Comparison of ENCODE assay signal across 17 cellular contexts in genomic region chr14:54117924-54118323, GRCh38.
A peak's percentile ranks its signal among the peaks of the same experiment; 100 is the strongest.
DNase-seq lines count a peak whose midpoint lies in the region; ATAC-seq, FAIRE-seq and TF ChIP-seq lines count a peak whose summit lies in the region.
"Had no signal": no experiment of that assay in that cellular context is flagged by ENCODE, and none has a peak within 500 bp of the region (broad histone marks: within the 10 kb centered on the region; RNA-seq: fewer than 3 reads in every experiment).

No MANE protein-coding gene starts in this region.

- peak overlapping the region; percentile 33 for H3K27ac Mint-ChIP-seq in endodermal cell
- H3K27ac Mint-ChIP-seq: CD4-positive, alpha-beta memory T cell had no signal

- intact Hi-C loops in HCT116 (cut with micrococcal nuclease) (no loop called here), PC-3 (cut with micrococcal nuclease) (no loop called here)

- BruUV-seq in HCT116 (replicated peaks; lab: Mats Ljungman, UMichigan) (no TSS peak), PC-3 (replicated peaks; lab: Mats Ljungman, UMichigan) (no TSS peak)

- peak; percentile 71 for FAIRE-seq in urothelium cell line (lab: Jason Lieb, UNC)
- FAIRE-seq: GM12878, GM19239 had no signal

- H2AFZ ChIP-seq in HCT116 (ENCODE audit: low read depth, low read length, poor library complexity, severe bottlenecking), result no peak overlapping the region
- peak overlapping the region; percentile 2; the same call in 1 of the 2 replicates for H2AFZ ChIP-seq in PC-3 (ENCODE audit: low read length)

- TF ChIP-seq RAD21 in HCT116 (IDR thresholded peaks at IDR 0.05; ENCODE audit: low read depth), result no peak

- peaks cover 10% of the 10 kb centered on the region for H3F3A ChIP-seq in PC-3 (ENCODE audit: low read length, unreplicated experiment)

- H3K4me2 ChIP-seq in HCT116 (ENCODE audit: low read length), result no peak overlapping the region
- H3K4me2 ChIP-seq in PC-3 (ENCODE audit: low read length), result no peak overlapping the region

- H3K4me3 ChIP-seq in HCT116 (replicated peaks in 1 of 2; ENCODE audit: low read depth in 1 of 2, low read length in 2 of 2) (no peak overlapping the region), PC-3 (ENCODE audit: low read length) (no peak overlapping the region), endodermal cell (ENCODE audit: low read length) (no peak overlapping the region), H7 (ENCODE audit: insufficient read depth, low read depth, low read length) (no peak overlapping the region)
- H3K4me3 ChIP-seq: GM12878, GM23248, HAP-1 had no signal

- H3K4me1 ChIP-seq in HCT116 (ENCODE audit: control insufficient read depth in 1 of 2, insufficient read depth in 2 of 2, low read length in 2 of 2), result peaks cover 3 to 19% of the 10 kb centered on the region in 2 experiments; a peak in 2 of 4 replicates
- H3K4me1 ChIP-seq in PC-3 (ENCODE audit: insufficient read depth, low read length), result peaks cover 49% of the 10 kb centered on the region
- H3K4me1 ChIP-seq in endodermal cell (ENCODE audit: control insufficient read depth, insufficient read depth, low read length), result peaks cover 4% of the 10 kb centered on the region
- H3K4me1 ChIP-seq: Caco-2, HAP-1 had no signal

- DNase-seq in HCT116 (ENCODE audit: low read depth, low spot score) (no peak), PC-3 (no peak), endodermal cell (no peak), urothelium cell line (ENCODE audit: low spot score) (no peak), H7 (no peak), DMS 273 (lab: John Stamatoyannopoulos, UW; ENCODE audit: unreplicated experiment) (no peak)
- DNase-seq: Caco-2; CD4-positive, alpha-beta memory T cell; DMS 273 treated with DMSO at 0.1 percent for 48 hours; DMS79; EL; GDM1; GM23248 had no signal

- ATAC-seq in HCT116, result no peak
- ATAC-seq in PC-3, result no peak
- ATAC-seq in HG02678 (IDR thresholded peaks at IDR 0.05; ENCODE audit: unreplicated experiment), result no peak
- ATAC-seq: GM12878 had no signal

- H3K36me3 ChIP-seq in HCT116 (ENCODE audit: control insufficient read depth in 1 of 2, insufficient read depth in 2 of 2, low read length in 2 of 2) (no peaks in the 10 kb centered on the region), PC-3 (ENCODE audit: low read depth, low read length) (no peaks in the 10 kb centered on the region), endodermal cell (ENCODE audit: control insufficient read depth, insufficient read depth, low read length) (no peaks in the 10 kb centered on the region), H7 (replicated peaks; ENCODE audit: control insufficient read depth, insufficient read depth, low read length) (no peaks in the 10 kb centered on the region)
- H3K36me3 ChIP-seq: HAP-1 had no signal

- H3K4me3 Mint-ChIP-seq in endodermal cell, result no peak overlapping the region
- H3K4me3 Mint-ChIP-seq: CD4-positive, alpha-beta memory T cell had no signal

- POLR2A ChIA-PET in HCT116 (lab: Charles Lee), result no interaction called here
- POLR2A ChIA-PET in PC-3 (lab: Charles Lee; ENCODE audit: unreplicated experiment), result interaction anchor here (0.5 kb wide), 1 partner anchor 51 kb away, joined by 5 read pairs; no protein-coding TSS in a partner anchor

- H3K9me3 Mint-ChIP-seq in endodermal cell, result peaks cover 3% of the 10 kb centered on the region

- no peaks in the 10 kb centered on the region for H3K27me3 ChIP-seq in HCT116 (ENCODE audit: insufficient read depth, low read length)
- no peaks in the 10 kb centered on the region for H3K27me3 ChIP-seq in PC-3 (ENCODE audit: low read length)
- H3K27me3 ChIP-seq in endodermal cell (ENCODE audit: control insufficient read depth, insufficient read depth, low read length, poor library complexity, severe bottlenecking), result no peaks in the 10 kb centered on the region
- no peaks in the 10 kb centered on the region for H3K27me3 ChIP-seq in H7 (ENCODE audit: control insufficient read depth, insufficient read depth, low read length)

- H4K20me1 ChIP-seq in HCT116 (ENCODE audit: insufficient read depth) (no peaks in the 10 kb centered on the region), PC-3 (ENCODE audit: low read length) (no peaks in the 10 kb centered on the region)

- RAD21 ChIA-PET in HCT116 (lab: Charles Lee; ENCODE audit: low non-redundant PET in 1 of 2, low total read pairs in 2 of 2, uncharacterized antibody in 2 of 2, unreplicated experiment in 2 of 2), result no interaction called here

- H3K9me2 ChIP-seq in HCT116 (ENCODE audit: insufficient read depth) (no peaks in the 10 kb centered on the region), PC-3 (replicated peaks; ENCODE audit: low read length) (no peaks in the 10 kb centered on the region)

- no peaks in the 10 kb centered on the region for H3K27me3 Mint-ChIP-seq in endodermal cell (ENCODE audit: insufficient read depth)

- 87 to 93% methylated on average over 3 of the region's 3 CpGs for WGBS in endodermal cell (ENCODE audit: insufficient coverage in 1 of 2, insufficient read length in 1 of 2), 2 experiments

- TF ChIP-seq CTCF in HCT116 (IDR thresholded peaks at IDR 0.05 in 2 of 3, conservative IDR thresholded peaks at IDR 0.05 in 1 of 3; ENCODE audit: borderline replicate concordance in 1 of 3, insufficient read depth in 1 of 3, low read depth in 2 of 3, low read length in 2 of 3), result no peak
- no peak for TF ChIP-seq CTCF in PC-3 (conservative IDR thresholded peaks at IDR 0.05; ENCODE audit: low read depth, low read length)
- no peak for TF ChIP-seq CTCF in endodermal cell (conservative IDR thresholded peaks at IDR 0.05)

- TF ChIP-seq POLR2A in HCT116 (IDR thresholded peaks at IDR 0.05; ENCODE audit: borderline replicate concordance, extremely low read depth, insufficient read depth, insufficient read length), result no peak

- H3K79me2 ChIP-seq in HCT116 (ENCODE audit: insufficient read depth, low read length) (no peaks in the 10 kb centered on the region), PC-3 (ENCODE audit: low read length) (no peaks in the 10 kb centered on the region)

- H3K9me3 ChIP-seq in HCT116 (ENCODE audit: control insufficient read depth in 1 of 2, insufficient read depth in 1 of 2, low read depth in 1 of 2, low read length in 2 of 2), result no peaks in the 10 kb centered on the region
- no peaks in the 10 kb centered on the region for H3K9me3 ChIP-seq in PC-3 (ENCODE audit: low read length)
- H3K9me3 ChIP-seq in endodermal cell (ENCODE audit: control insufficient read depth, low read length), result no peaks in the 10 kb centered on the region
- H3K9me3 ChIP-seq: Caco-2, HAP-1 had no signal

- peaks cover 5% of the 10 kb centered on the region for H3K4me1 Mint-ChIP-seq in endodermal cell

- no peaks in the 10 kb centered on the region for H3K36me3 Mint-ChIP-seq in endodermal cell (ENCODE audit: low read depth)
- H3K36me3 Mint-ChIP-seq: CD4-positive, alpha-beta memory T cell had no signal

- CTCF ChIA-PET in HCT116 (lab: Charles Lee) (no interaction called here), PC-3 (lab: Charles Lee) (no interaction called here)

- no peak overlapping the region for H3K9ac ChIP-seq in HCT116 (ENCODE audit: low read length)
- H3K9ac ChIP-seq in PC-3 (ENCODE audit: low read length), result no peak overlapping the region
- H3K9ac ChIP-seq in endodermal cell (ENCODE audit: extremely low read depth, low read length, poor library complexity, severe bottlenecking), result no peak overlapping the region
- H3K9ac ChIP-seq: GM23248 had no signal

- peak overlapping the region; percentile 19; the same call in 1 of the 2 replicates for H3K27ac ChIP-seq in HCT116 (ENCODE audit: low read depth, low read length)
- H3K27ac ChIP-seq in PC-3 (ENCODE audit: low read length), result no peak overlapping the region
- no peak overlapping the region for H3K27ac ChIP-seq in endodermal cell (ENCODE audit: low read depth, low read length)
- H3K27ac ChIP-seq: GM23248 had no signal

TF ChIP-seq in HCT116, 20 proteins besides CTCF, POLR2A, EP300 and RAD21 (continues in another document):
- TF ChIP-seq MAX (IDR thresholded peaks at IDR 0.05) (no peak), ZNF274 (IDR thresholded peaks at IDR 0.05; ENCODE audit: low read depth, low read length) (no peak), REST (IDR thresholded peaks at IDR 0.05; ENCODE audit: low read depth) (no peak), YY1 (IDR thresholded peaks at IDR 0.05; ENCODE audit: extremely low read depth, insufficient replicate concordance, low read depth, low read length) (no peak), SRF (IDR thresholded peaks at IDR 0.05; ENCODE audit: low read depth) (no peak), CEBPB (IDR thresholded peaks at IDR 0.05; ENCODE audit: low read depth) (no peak), FOSL1 (IDR thresholded peaks at IDR 0.05; ENCODE audit: low read depth) (no peak), JUND (IDR thresholded peaks at IDR 0.05) (no peak), CBX3 (IDR thresholded peaks at IDR 0.05; ENCODE audit: low read depth) (no peak), EZH2phosphoT487 (IDR thresholded peaks at IDR 0.05; ENCODE audit: borderline replicate concordance) (no peak), TCF7L2 (IDR thresholded peaks at IDR 0.05; ENCODE audit: borderline replicate concordance, extremely low read depth, insufficient read depth, insufficient read length) (no peak), EZH2 (IDR thresholded peaks at IDR 0.05) (no peak)
